In genomic region chr4:113316879-113317278, GRCh38 we compare ENCODE assay signal across 10 cellular contexts.
DNase-seq lines count a peak whose midpoint lies in the region; ATAC-seq and TF ChIP-seq lines count a peak whose summit lies in the region.
"Had no signal": no experiment of that assay in that cellular context is flagged by ENCODE, and none has a peak within 500 bp of the region (broad histone marks: within the 10 kb centered on the region; RNA-seq: fewer than 3 reads in every experiment).

No MANE protein-coding gene starts in this region.

- no peak for TF ChIP-seq CTCF in Peyer's patch (IDR thresholded peaks at IDR 0.05)
- no peak for TF ChIP-seq CTCF in osteoblast (IDR thresholded peaks at IDR 0.05; ENCODE audit: extremely low read depth, low read depth, low read length)

- peak; percentile 98 for ATAC-seq in HG02763 (IDR thresholded peaks at IDR 0.05; ENCODE audit: unreplicated experiment)

- H3K27ac ChIP-seq in Peyer's patch = no peak overlapping the region
- no peak overlapping the region for H3K27ac ChIP-seq in osteoblast (ENCODE audit: low read depth, low read length)
- H3K27ac ChIP-seq: epithelial cell of prostate, SJSA1 had no signal

- TF ChIP-seq POLR2A in Peyer's patch (IDR thresholded peaks at IDR 0.05) = no peak

- H2AFZ ChIP-seq in osteoblast (ENCODE audit: low read length) = no peak overlapping the region

- no peak overlapping the region for H3K4me2 ChIP-seq in osteoblast (ENCODE audit: insufficient read depth, low read length)

- intact Hi-C loops in posterior vena cava (cut with DNase I) = no loop called here

- DNase-seq in activated CD4-positive, alpha-beta T cell treated with anti-CD3 and anti-CD28 coated beads for 48 hours = peak; percentile 13
- no peak for DNase-seq in activated CD4-positive, alpha-beta T cell treated with anti-CD3 and anti-CD28 coated beads for 4 hours
- DNase-seq in Peyer's patch = peak in 2 of 3 donors; percentile 31 to 58
- peak; percentile 70 for DNase-seq in posterior vena cava (ENCODE audit: low spot score)
- DNase-seq in NCI-H2171 (lab: John Stamatoyannopoulos, UW) = no peak
- no peak for DNase-seq in OCI-M1 (lab: John Stamatoyannopoulos, UW)
- DNase-seq in osteoblast (ENCODE audit: insufficient read length, low spot score, missing footprints) = no peak

- H3K36me3 ChIP-seq in Peyer's patch (no peaks in the 10 kb centered on the region), osteoblast (ENCODE audit: insufficient read depth, low read length) (no peaks in the 10 kb centered on the region)
- H3K36me3 ChIP-seq: SJSA1 had no signal

- H3K27me3 ChIP-seq in Peyer's patch (no peaks in the 10 kb centered on the region), osteoblast (ENCODE audit: insufficient read depth, low read length) (no peaks in the 10 kb centered on the region)

- H3K9me3 ChIP-seq in Peyer's patch (no peaks in the 10 kb centered on the region), osteoblast (ENCODE audit: low read depth, low read length) (no peaks in the 10 kb centered on the region)
- H3K9me3 ChIP-seq: SJSA1 had no signal

- H3K4me3 ChIP-seq in Peyer's patch (no peak overlapping the region), osteoblast (ENCODE audit: insufficient read depth, low read length) (no peak overlapping the region)
- H3K4me3 ChIP-seq: SJSA1 had no signal

- no peaks in the 10 kb centered on the region for H3K79me2 ChIP-seq in osteoblast (ENCODE audit: insufficient read depth, low read length)

- H3K4me1 ChIP-seq in Peyer's patch (no peaks in the 10 kb centered on the region), osteoblast (ENCODE audit: insufficient read depth, low read length) (no peaks in the 10 kb centered on the region)
- H3K4me1 ChIP-seq: SJSA1 had no signal

- no peaks in the 10 kb centered on the region for H4K20me1 ChIP-seq in osteoblast (ENCODE audit: insufficient read depth, low read length)

Comparison
In these comparisons a context has a peak if more than half of its experiments do, and no peak if none do; other contexts are left out.
1. DNase-seq: peak in activated CD4-positive, alpha-beta T cell treated with anti-CD3 and anti-CD28 coated beads for 48 hours (single experiment), Peyer's patch (2 of 3) and posterior vena cava (single experiment); none in activated CD4-positive, alpha-beta T cell treated with anti-CD3 and anti-CD28 coated beads for 4 hours (0 of 2), NCI-H2171 (single experiment), OCI-M1 (single experiment) and osteoblast (single experiment).